8 cellular contexts compared by ENCODE assay signal in genomic region chr22:29167032-29167911, GRCh38.
DNase-seq lines count a peak whose midpoint lies in the region; ATAC-seq lines count a peak whose summit lies in the region.

No MANE protein-coding gene starts in this region.

- H3K4me3 Mint-ChIP-seq in activated naive CD8-positive, alpha-beta T cell treated with anti-CD3 and anti-CD28 coated beads, Interleukin-2, amount 50 U/mL, for 24 hours, result peak overlapping the region; percentile 46

- peak overlapping the region; percentile 83 for H3K27ac Mint-ChIP-seq in activated naive CD8-positive, alpha-beta T cell treated with anti-CD3 and anti-CD28 coated beads, Interleukin-2, amount 50 U/mL, for 24 hours

- DNase-seq in MV-4-11 (lab: John Stamatoyannopoulos, UW) (peak; percentile 99), NCI-H187 treated with DMSO at 0.1 percent for 48 hours (lab: John Stamatoyannopoulos, UW) (no peak), pons (ENCODE audit: low spot score) (no peak), NCI-H1694 treated with DMSO at 0.1 percent for 48 hours (lab: John Stamatoyannopoulos, UW) (no peak), putamen (ENCODE audit: low spot score) (no peak)
- DNase-seq in activated naive CD8-positive, alpha-beta T cell treated with anti-CD3 and anti-CD28 coated beads, Interleukin-2, amount 50 U/mL, for 24 hours, result peak; percentile 77

- ATAC-seq in GM18519 (IDR thresholded peaks at IDR 0.05; ENCODE audit: low FRiP score, unreplicated experiment) (peak; percentile 76), HG02588 (IDR thresholded peaks at IDR 0.05; ENCODE audit: unreplicated experiment) (peak; percentile 92)
- ATAC-seq in activated naive CD8-positive, alpha-beta T cell treated with anti-CD3 and anti-CD28 coated beads, Interleukin-2, amount 50 U/mL, for 24 hours, result peak; percentile 95

- peaks cover 25% of the 10 kb centered on the region for H3K4me1 Mint-ChIP-seq in activated naive CD8-positive, alpha-beta T cell treated with anti-CD3 and anti-CD28 coated beads, Interleukin-2, amount 50 U/mL, for 24 hours

- no peaks in the 10 kb centered on the region for H3K36me3 Mint-ChIP-seq in activated naive CD8-positive, alpha-beta T cell treated with anti-CD3 and anti-CD28 coated beads, Interleukin-2, amount 50 U/mL, for 24 hours (ENCODE audit: low read depth)

- H3K9me3 Mint-ChIP-seq in activated naive CD8-positive, alpha-beta T cell treated with anti-CD3 and anti-CD28 coated beads, Interleukin-2, amount 50 U/mL, for 24 hours, result no peaks in the 10 kb centered on the region

- peaks cover 60% of the 10 kb centered on the region for H3K27me3 Mint-ChIP-seq in activated naive CD8-positive, alpha-beta T cell treated with anti-CD3 and anti-CD28 coated beads, Interleukin-2, amount 50 U/mL, for 24 hours

Comparison
In these comparisons a context has a peak if more than half of its experiments do, and no peak if none do; other contexts are left out.
1. DNase-seq: peak in MV-4-11 (single experiment) and activated naive CD8-positive, alpha-beta T cell treated with anti-CD3 and anti-CD28 coated beads, Interleukin-2, amount 50 U/mL, for 24 hours (single experiment); none in NCI-H187 treated with DMSO at 0.1 percent for 48 hours (single experiment), pons (single experiment), NCI-H1694 treated with DMSO at 0.1 percent for 48 hours (single experiment) and putamen (single experiment).
2. Peak in every context shown above with its lines, with median percentiles within 50 percentile points of each other: ATAC-seq.